ENCODE assay signal across 19 cellular contexts in the genomic region with DNA sequence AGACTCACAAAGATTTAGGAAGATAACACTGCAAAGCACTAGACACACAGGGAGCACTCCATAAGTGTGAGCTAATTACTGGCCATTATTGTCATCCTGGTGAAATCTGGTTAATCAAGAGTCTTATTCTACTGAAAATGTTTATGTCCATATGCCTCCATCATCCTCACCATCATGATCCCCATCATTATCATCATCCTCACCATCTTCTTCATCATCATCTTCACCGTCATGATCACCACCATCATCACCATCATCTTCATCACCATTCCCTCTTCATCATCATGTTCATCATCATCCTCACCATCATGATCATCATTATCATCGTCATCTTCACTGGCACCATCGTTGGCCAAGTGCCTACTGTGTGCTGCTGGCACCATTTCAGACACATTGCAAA.
"Had no signal": no experiment of that assay in that cellular context is flagged by ENCODE, and none has a peak within 500 bp of the region (broad histone marks: within the 10 kb centered on the region; RNA-seq: fewer than 3 reads in every experiment).

No MANE protein-coding gene starts in this region.

- H3K27me3 ChIP-seq: adrenal gland, cardiac muscle cell, hepatocyte, right atrium auricular region, SJSA1 had no signal

- H3K36me3 ChIP-seq: adrenal gland, cardiac muscle cell, esophagus muscularis mucosa, left lung, right atrium auricular region, SJSA1, suprapubic skin had no signal

- H3K4me3 ChIP-seq: adrenal gland, cardiac muscle cell, esophagus muscularis mucosa, hepatocyte, left lung, mucosa of descending colon, right atrium auricular region, SJSA1, skin epidermis, suprapubic skin had no signal

- H3K4me3 Mint-ChIP-seq: nephron, type B pancreatic cell had no signal

- ATAC-seq: left lung had no signal

- H3K9me3 ChIP-seq: adrenal gland had no signal

- H3K27ac ChIP-seq: adrenal gland, cardiac muscle cell, esophagus muscularis mucosa, hepatocyte, left lung, right atrium auricular region, SJSA1, suprapubic skin had no signal

- H3K4me1 ChIP-seq: adrenal gland, esophagus muscularis mucosa, left lung, right atrium auricular region, SJSA1, suprapubic skin had no signal

- DNase-seq: activated CD4-positive, CD25-positive, alpha-beta regulatory T cell; activated gamma-delta T cell; adrenal gland; left lung; mammary epithelial cell; mucosa of descending colon; nucleus accumbens; stimulated activated CD4-positive, alpha-beta T cell treated with anti-CD3 and anti-CD28 coated beads, Interleukin-4, amount 100 ng/mL, for 24 hours; stimulated activated naive CD4-positive, alpha-beta T cell treated with Interleukin-2 at 50 U/mL for 16 hours; SW 1271 had no signal

- H3K36me3 Mint-ChIP-seq: type B pancreatic cell had no signal

- H3K27ac Mint-ChIP-seq: nephron, type B pancreatic cell had no signal
